In the genomic region with DNA sequence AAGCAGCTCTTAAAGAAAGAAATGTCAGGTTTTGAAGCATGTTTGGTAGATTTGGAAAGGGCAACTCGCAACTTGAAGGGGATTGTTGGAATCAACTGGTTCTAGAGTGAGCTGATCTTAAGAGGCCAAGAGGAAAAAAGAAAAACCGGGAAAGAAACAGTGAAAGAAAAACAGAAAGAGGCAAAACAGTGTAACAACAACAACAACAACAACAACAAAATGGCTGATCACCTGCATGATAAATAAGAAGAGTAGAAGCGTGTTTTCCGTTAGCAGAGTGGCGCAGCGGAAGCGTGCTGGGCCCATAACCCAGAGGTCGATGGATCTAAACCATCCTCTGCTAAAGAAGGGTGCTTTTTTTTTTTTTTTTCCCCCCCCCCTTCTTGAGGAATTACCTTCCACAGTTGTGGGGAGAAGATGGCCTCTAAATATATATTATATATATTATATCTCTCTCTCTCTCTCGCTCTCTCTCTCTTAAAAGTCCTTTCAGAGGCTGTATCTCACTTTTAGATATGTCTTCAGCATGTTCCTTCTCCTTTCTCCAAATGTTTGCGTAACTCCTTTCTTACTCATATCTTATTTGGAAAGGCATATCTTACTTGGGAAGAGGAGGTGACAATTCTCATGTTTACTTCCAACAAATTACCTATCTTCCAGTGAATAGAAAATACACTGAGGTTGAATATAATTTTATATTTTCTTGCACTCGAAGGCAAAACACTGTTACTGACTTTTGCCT, we compare ENCODE assay signal across 1 cellular context.
TF ChIP-seq lines count a peak whose summit lies in the region.

No MANE protein-coding gene starts in this region.

TF ChIP-seq in K562, 482 proteins besides CTCF, POLR2A, EP300 and RAD21 (continued from another document and continues in another):
- TF ChIP-seq, protein P1, sequence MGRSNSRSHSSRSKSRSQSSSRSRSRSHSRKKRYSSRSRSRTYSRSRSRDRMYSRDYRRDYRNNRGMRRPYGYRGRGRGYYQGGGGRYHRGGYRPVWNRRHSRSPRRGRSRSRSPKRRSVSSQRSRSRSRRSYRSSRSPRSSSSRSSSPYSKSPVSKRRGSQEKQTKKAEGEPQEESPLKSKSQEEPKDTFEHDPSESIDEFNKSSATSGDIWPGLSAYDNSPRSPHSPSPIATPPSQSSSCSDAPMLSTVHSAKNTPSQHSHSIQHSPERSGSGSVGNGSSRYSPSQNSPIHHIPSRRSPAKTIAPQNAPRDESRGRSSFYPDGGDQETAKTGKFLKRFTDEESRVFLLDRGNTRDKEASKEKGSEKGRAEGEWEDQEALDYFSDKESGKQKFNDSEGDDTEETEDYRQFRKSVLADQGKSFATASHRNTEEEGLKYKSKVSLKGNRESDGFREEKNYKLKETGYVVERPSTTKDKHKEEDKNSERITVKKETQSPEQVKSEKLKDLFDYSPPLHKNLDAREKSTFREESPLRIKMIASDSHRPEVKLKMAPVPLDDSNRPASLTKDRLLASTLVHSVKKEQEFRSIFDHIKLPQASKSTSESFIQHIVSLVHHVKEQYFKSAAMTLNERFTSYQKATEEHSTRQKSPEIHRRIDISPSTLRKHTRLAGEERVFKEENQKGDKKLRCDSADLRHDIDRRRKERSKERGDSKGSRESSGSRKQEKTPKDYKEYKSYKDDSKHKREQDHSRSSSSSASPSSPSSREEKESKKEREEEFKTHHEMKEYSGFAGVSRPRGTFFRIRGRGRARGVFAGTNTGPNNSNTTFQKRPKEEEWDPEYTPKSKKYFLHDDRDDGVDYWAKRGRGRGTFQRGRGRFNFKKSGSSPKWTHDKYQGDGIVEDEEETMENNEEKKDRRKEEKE (IDR thresholded peaks at IDR 0.05; ENCODE audit: borderline replicate concordance in 1 of 2, control insufficient read depth in 1 of 2, low read depth in 2 of 2, low read length in 1 of 2) = peak in 1 of 2 experiments; percentile 45; a peak in 1 of 4 replicates
- TF ChIP-seq, protein P2, sequence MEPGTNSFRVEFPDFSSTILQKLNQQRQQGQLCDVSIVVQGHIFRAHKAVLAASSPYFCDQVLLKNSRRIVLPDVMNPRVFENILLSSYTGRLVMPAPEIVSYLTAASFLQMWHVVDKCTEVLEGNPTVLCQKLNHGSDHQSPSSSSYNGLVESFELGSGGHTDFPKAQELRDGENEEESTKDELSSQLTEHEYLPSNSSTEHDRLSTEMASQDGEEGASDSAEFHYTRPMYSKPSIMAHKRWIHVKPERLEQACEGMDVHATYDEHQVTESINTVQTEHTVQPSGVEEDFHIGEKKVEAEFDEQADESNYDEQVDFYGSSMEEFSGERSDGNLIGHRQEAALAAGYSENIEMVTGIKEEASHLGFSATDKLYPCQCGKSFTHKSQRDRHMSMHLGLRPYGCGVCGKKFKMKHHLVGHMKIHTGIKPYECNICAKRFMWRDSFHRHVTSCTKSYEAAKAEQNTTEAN (CRISPR knock-in tag; IDR thresholded peaks at IDR 0.05) = no peak
- TF ChIP-seq L3MBTL2 (IDR thresholded peaks at IDR 0.05) (peak; percentile 64), ELF1 (tag; IDR thresholded peaks at IDR 0.05) (0 out of 2 replicates have a peak, but pooled peaks have one; percentile 45), MCM7 (IDR thresholded peaks at IDR 0.05) (no peak), LCOR (CRISPR knock-in tag; IDR thresholded peaks at IDR 0.05) (no peak), BDP1 (IDR thresholded peaks at IDR 0.05; ENCODE audit: insufficient read depth, insufficient read length) (peak; percentile 82), ZFP36 (IDR thresholded peaks at IDR 0.05; ENCODE audit: low read depth, low read length, partially characterized antibody) (no peak), TRIM24 (IDR thresholded peaks at IDR 0.05) (peak in 1 of 2 experiments; percentile 49; a peak in 1 of 4 replicates), ZNF785 (CRISPR knock-in tag; IDR thresholded peaks at IDR 0.05) (no peak), MAFK (IDR thresholded peaks at IDR 0.05; ENCODE audit: low read length) (no peak), KLF6 (CRISPR knock-in tag; IDR thresholded peaks at IDR 0.05; ENCODE audit: borderline replicate concordance) (0 out of 2 replicates have a peak, but pooled peaks have one; percentile 40), FOXA3 (CRISPR knock-in tag; conservative IDR thresholded peaks at IDR 0.05 in 1 of 2, IDR thresholded peaks at IDR 0.05 in 1 of 2) (peak in 1 of 2 experiments; percentile 27; a peak in 1 of 4 replicates), ARID1B (IDR thresholded peaks at IDR 0.05) (peak; percentile 11; the same call in 1 of the 2 replicates), SREBF2 (CRISPR knock-in tag; IDR thresholded peaks at IDR 0.05) (0 out of 2 replicates have a peak, but pooled peaks have one; percentile 43), SRSF3 (IDR thresholded peaks at IDR 0.05; ENCODE audit: insufficient read depth, low read length) (no peak), HNRNPL (IDR thresholded peaks at IDR 0.05; ENCODE audit: low read depth, low read length) (no peak), SOX6 (IDR thresholded peaks at IDR 0.05) (peak; percentile 79), SETDB1 (IDR thresholded peaks at IDR 0.05; ENCODE audit: low read length) (no peak), CEBPB (tag; IDR thresholded peaks at IDR 0.05) (peak; percentile 87), BCOR (IDR thresholded peaks at IDR 0.05) (peak; percentile 82), U2AF2 (optimal IDR thresholded peaks at IDR 0.05; ENCODE audit: low read depth, low read length) (no peak), U2AF1 (optimal IDR thresholded peaks at IDR 0.05; ENCODE audit: low read depth, low read length) (peak; percentile 33), ARHGAP35 (IDR thresholded peaks at IDR 0.05; ENCODE audit: partially characterized antibody) (no peak), YY1 (IDR thresholded peaks at IDR 0.05; ENCODE audit: borderline replicate concordance in 1 of 3, control insufficient read depth in 1 of 3, extremely low read depth in 1 of 3, insufficient read depth in 3 of 3, insufficient read length in 1 of 3, insufficient replicate concordance in 2 of 3, low read depth in 1 of 3, low read length in 2 of 3) (peak; percentile 44 to 92 (median 83)), SRSF7 (optimal IDR thresholded peaks at IDR 0.05; ENCODE audit: low read depth, low read length) (no peak), BRD4 (IDR thresholded peaks at IDR 0.05) (no peak), FOS (IDR thresholded peaks at IDR 0.05; ENCODE audit: extremely low read depth, insufficient read length) (peak; percentile 6), SMARCA5 (IDR thresholded peaks at IDR 0.05) (peak; percentile 23; the same call in 1 of the 2 replicates), MED1 (CRISPR knock-in tag; IDR thresholded peaks at IDR 0.05; ENCODE audit: borderline replicate concordance) (no peak)
- TF ChIP-seq, protein P3, sequence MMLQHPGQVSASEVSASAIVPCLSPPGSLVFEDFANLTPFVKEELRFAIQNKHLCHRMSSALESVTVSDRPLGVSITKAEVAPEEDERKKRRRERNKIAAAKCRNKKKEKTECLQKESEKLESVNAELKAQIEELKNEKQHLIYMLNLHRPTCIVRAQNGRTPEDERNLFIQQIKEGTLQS (IDR thresholded peaks at IDR 0.05) = peak; percentile 37; the same call in 1 of the 2 replicates
- TF ChIP-seq, protein P3 (CRISPR knock-in tag; conservative IDR thresholded peaks at IDR 0.05) = no peak
- TF ChIP-seq, protein P4, sequence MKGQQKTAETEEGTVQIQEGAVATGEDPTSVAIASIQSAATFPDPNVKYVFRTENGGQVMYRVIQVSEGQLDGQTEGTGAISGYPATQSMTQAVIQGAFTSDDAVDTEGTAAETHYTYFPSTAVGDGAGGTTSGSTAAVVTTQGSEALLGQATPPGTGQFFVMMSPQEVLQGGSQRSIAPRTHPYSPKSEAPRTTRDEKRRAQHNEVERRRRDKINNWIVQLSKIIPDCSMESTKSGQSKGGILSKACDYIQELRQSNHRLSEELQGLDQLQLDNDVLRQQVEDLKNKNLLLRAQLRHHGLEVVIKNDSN (CRISPR knock-in tag; IDR thresholded peaks at IDR 0.05) = no peak
- TF ChIP-seq, protein P5, sequence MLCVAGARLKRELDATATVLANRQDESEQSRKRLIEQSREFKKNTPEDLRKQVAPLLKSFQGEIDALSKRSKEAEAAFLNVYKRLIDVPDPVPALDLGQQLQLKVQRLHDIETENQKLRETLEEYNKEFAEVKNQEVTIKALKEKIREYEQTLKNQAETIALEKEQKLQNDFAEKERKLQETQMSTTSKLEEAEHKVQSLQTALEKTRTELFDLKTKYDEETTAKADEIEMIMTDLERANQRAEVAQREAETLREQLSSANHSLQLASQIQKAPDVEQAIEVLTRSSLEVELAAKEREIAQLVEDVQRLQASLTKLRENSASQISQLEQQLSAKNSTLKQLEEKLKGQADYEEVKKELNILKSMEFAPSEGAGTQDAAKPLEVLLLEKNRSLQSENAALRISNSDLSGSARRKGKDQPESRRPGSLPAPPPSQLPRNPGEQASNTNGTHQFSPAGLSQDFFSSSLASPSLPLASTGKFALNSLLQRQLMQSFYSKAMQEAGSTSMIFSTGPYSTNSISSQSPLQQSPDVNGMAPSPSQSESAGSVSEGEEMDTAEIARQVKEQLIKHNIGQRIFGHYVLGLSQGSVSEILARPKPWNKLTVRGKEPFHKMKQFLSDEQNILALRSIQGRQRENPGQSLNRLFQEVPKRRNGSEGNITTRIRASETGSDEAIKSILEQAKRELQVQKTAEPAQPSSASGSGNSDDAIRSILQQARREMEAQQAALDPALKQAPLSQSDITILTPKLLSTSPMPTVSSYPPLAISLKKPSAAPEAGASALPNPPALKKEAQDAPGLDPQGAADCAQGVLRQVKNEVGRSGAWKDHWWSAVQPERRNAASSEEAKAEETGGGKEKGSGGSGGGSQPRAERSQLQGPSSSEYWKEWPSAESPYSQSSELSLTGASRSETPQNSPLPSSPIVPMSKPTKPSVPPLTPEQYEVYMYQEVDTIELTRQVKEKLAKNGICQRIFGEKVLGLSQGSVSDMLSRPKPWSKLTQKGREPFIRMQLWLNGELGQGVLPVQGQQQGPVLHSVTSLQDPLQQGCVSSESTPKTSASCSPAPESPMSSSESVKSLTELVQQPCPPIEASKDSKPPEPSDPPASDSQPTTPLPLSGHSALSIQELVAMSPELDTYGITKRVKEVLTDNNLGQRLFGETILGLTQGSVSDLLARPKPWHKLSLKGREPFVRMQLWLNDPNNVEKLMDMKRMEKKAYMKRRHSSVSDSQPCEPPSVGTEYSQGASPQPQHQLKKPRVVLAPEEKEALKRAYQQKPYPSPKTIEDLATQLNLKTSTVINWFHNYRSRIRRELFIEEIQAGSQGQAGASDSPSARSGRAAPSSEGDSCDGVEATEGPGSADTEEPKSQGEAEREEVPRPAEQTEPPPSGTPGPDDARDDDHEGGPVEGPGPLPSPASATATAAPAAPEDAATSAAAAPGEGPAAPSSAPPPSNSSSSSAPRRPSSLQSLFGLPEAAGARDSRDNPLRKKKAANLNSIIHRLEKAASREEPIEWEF (CRISPR knock-in tag; IDR thresholded peaks at IDR 0.05) = peak; percentile 32; the same call in 1 of the 2 replicates
- TF ChIP-seq, protein P6, sequence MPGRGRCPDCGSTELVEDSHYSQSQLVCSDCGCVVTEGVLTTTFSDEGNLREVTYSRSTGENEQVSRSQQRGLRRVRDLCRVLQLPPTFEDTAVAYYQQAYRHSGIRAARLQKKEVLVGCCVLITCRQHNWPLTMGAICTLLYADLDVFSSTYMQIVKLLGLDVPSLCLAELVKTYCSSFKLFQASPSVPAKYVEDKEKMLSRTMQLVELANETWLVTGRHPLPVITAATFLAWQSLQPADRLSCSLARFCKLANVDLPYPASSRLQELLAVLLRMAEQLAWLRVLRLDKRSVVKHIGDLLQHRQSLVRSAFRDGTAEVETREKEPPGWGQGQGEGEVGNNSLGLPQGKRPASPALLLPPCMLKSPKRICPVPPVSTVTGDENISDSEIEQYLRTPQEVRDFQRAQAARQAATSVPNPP (IDR thresholded peaks at IDR 0.05; ENCODE audit: borderline replicate concordance, insufficient read depth, insufficient read length) = no peak
- TF ChIP-seq, protein P7, sequence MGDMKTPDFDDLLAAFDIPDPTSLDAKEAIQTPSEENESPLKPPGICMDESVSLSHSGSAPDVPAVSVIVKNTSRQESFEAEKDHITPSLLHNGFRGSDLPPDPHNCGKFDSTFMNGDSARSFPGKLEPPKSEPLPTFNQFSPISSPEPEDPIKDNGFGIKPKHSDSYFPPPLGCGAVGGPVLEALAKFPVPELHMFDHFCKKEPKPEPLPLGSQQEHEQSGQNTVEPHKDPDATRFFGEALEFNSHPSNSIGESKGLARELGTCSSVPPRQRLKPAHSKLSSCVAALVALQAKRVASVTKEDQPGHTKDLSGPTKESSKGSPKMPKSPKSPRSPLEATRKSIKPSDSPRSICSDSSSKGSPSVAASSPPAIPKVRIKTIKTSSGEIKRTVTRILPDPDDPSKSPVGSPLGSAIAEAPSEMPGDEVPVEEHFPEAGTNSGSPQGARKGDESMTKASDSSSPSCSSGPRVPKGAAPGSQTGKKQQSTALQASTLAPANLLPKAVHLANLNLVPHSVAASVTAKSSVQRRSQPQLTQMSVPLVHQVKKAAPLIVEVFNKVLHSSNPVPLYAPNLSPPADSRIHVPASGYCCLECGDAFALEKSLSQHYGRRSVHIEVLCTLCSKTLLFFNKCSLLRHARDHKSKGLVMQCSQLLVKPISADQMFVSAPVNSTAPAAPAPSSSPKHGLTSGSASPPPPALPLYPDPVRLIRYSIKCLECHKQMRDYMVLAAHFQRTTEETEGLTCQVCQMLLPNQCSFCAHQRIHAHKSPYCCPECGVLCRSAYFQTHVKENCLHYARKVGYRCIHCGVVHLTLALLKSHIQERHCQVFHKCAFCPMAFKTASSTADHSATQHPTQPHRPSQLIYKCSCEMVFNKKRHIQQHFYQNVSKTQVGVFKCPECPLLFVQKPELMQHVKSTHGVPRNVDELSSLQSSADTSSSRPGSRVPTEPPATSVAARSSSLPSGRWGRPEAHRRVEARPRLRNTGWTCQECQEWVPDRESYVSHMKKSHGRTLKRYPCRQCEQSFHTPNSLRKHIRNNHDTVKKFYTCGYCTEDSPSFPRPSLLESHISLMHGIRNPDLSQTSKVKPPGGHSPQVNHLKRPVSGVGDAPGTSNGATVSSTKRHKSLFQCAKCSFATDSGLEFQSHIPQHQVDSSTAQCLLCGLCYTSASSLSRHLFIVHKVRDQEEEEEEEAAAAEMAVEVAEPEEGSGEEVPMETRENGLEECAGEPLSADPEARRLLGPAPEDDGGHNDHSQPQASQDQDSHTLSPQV (IDR thresholded peaks at IDR 0.05) = peak; percentile 78
- TF ChIP-seq, protein P8, sequence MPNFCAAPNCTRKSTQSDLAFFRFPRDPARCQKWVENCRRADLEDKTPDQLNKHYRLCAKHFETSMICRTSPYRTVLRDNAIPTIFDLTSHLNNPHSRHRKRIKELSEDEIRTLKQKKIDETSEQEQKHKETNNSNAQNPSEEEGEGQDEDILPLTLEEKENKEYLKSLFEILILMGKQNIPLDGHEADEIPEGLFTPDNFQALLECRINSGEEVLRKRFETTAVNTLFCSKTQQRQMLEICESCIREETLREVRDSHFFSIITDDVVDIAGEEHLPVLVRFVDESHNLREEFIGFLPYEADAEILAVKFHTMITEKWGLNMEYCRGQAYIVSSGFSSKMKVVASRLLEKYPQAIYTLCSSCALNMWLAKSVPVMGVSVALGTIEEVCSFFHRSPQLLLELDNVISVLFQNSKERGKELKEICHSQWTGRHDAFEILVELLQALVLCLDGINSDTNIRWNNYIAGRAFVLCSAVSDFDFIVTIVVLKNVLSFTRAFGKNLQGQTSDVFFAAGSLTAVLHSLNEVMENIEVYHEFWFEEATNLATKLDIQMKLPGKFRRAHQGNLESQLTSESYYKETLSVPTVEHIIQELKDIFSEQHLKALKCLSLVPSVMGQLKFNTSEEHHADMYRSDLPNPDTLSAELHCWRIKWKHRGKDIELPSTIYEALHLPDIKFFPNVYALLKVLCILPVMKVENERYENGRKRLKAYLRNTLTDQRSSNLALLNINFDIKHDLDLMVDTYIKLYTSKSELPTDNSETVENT (CRISPR knock-in tag; IDR thresholded peaks at IDR 0.05) = no peak
